Comparison of ENCODE assay signal across 15 cellular contexts in the genomic region with DNA sequence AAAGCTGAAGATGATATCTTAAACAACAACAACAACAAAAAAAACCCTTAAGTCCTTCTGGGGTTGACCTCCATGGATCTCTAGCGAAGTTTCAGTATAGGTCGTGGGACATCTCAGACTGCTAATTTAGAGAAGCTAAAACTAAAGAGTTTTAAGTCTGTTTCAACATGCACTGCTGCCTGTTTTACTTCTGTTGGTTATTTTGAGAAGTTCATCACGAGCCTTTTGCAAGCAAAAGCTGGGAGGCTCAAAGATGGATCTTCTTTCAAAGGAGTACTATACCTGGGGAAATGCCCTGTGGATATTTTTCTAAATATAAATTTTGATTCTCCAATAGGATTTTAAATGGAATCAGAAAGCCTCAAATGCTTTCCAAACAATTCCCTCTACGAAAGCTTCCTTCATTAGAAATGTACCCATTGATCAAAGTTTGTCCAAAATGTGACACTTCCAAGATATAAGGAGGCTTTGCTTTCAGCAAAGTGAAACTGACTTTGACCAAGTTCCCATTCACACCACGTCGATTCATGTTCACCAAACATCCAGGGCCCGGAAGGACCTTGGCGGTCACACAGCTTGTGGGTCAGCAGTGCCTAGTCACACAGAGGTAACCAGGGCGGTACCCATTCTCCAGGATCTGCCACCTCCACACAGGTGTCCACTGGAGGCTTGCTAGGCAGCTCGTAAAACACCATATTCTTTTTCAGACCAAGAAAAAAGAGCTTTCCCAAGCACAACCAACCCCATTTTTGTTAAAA.
A peak's percentile ranks its signal among the peaks of the same experiment; 100 is the strongest.
DNase-seq lines count a peak whose midpoint lies in the region; ATAC-seq and TF ChIP-seq lines count a peak whose summit lies in the region.
"Had no signal": no experiment of that assay in that cellular context is flagged by ENCODE, and none has a peak within 500 bp of the region (broad histone marks: within the 10 kb centered on the region; RNA-seq: fewer than 3 reads in every experiment).

No MANE protein-coding gene starts in this region.

- POLR2A ChIA-PET in IMR-90 (lab: Charles Lee; ENCODE audit: unreplicated experiment) = no interaction called here

- H3K27ac ChIP-seq in IMR-90 (ENCODE audit: insufficient read depth, low read length) = no peak overlapping the region
- peak overlapping the region; percentile 55 to 65 (median 58) for H3K27ac ChIP-seq in gastrocnemius medialis
- no peak overlapping the region for H3K27ac ChIP-seq in ascending aorta
- H3K27ac ChIP-seq: BLaER1 had no signal

- no peak overlapping the region for H4K8ac ChIP-seq in IMR-90 (ENCODE audit: low read depth in 2 of 2, low read length in 2 of 2)

- no peak overlapping the region for H2BK120ac ChIP-seq in IMR-90 (ENCODE audit: low read depth, low read length)

- no peak overlapping the region for H3K23ac ChIP-seq in IMR-90 (ENCODE audit: low read depth, low read length)

- H2AK5ac ChIP-seq in IMR-90 (ENCODE audit: low read depth, low read length) = no peak overlapping the region

- H2BK15ac ChIP-seq in IMR-90 (ENCODE audit: low read depth, low read length) = no peak overlapping the region

- no peaks in the 10 kb centered on the region for H4K20me1 ChIP-seq in IMR-90 (ENCODE audit: insufficient read depth, low read length)
- H4K20me1 ChIP-seq: BLaER1 had no signal

- H3K9ac ChIP-seq in IMR-90 (ENCODE audit: low read depth, low read length) = no peak overlapping the region
- H3K9ac ChIP-seq: BLaER1 had no signal

- DNase-seq in Daoy (ENCODE audit: low read depth) (peak; percentile 51), IMR-90 (no peak), gastrocnemius medialis (no peak), GOT3 (lab: John Stamatoyannopoulos, UW) (no peak), ascending aorta (ENCODE audit: low spot score in 2 of 2) (no peak)
- DNase-seq: EL, HCEC 1CT, NCI-H1105, NCI-H1694 treated with DMSO at 0.1 percent for 48 hours, NCI-H345, NCI-H526 treated with DMSO at 0.1 percent for 48 hours had no signal

- H3K79me1 ChIP-seq in IMR-90 (ENCODE audit: low read depth in 1 of 2, low read length in 2 of 2) = no peaks in the 10 kb centered on the region

- H2AFZ ChIP-seq in IMR-90 (replicated peaks; ENCODE audit: low read length, poor library complexity) = no peak overlapping the region

- H2BK5ac ChIP-seq in IMR-90 (ENCODE audit: low read depth, low read length, poor library complexity, severe bottlenecking) = no peak overlapping the region

- H3K4ac ChIP-seq in IMR-90 (ENCODE audit: low read depth, low read length) = no peak overlapping the region

- no peak overlapping the region for H2AK9ac ChIP-seq in IMR-90 (replicated peaks; ENCODE audit: low read depth, low read length, poor library complexity)

- H4K91ac ChIP-seq in IMR-90 (ENCODE audit: insufficient read depth, low read depth, low read length) = no peak overlapping the region

- H2BK20ac ChIP-seq in IMR-90 (ENCODE audit: low read depth, low read length) = no peak overlapping the region

- BruUV-seq in IMR-90 (replicated peaks; lab: Mats Ljungman, UMichigan) = no TSS peak

- H4K5ac ChIP-seq in IMR-90 (ENCODE audit: low read depth, low read length) = no peak overlapping the region

- H3K27me3 ChIP-seq in IMR-90 (ENCODE audit: control insufficient read depth, insufficient read depth, low read length) (no peaks in the 10 kb centered on the region), gastrocnemius medialis (no peaks in the 10 kb centered on the region), ascending aorta (no peaks in the 10 kb centered on the region)
- H3K27me3 ChIP-seq: BLaER1 had no signal

- H3K36me3 ChIP-seq in IMR-90 (ENCODE audit: control insufficient read depth, insufficient read depth, low read length) (no peaks in the 10 kb centered on the region), gastrocnemius medialis (no peaks in the 10 kb centered on the region), ascending aorta (no peaks in the 10 kb centered on the region)
- H3K36me3 ChIP-seq: BLaER1 had no signal

- H3K9me3 ChIP-seq in IMR-90 (ENCODE audit: control insufficient read depth, insufficient read depth, low read length) (peaks cover 6% of the 10 kb centered on the region; the same call in 1 of the 2 replicates), gastrocnemius medialis (no peaks in the 10 kb centered on the region), ascending aorta (no peaks in the 10 kb centered on the region)
- H3K9me3 ChIP-seq: BLaER1 had no signal

- peak overlapping the region; percentile 50 for H3K4me2 ChIP-seq in IMR-90 (ENCODE audit: low read depth, low read length)
- H3K4me2 ChIP-seq: BLaER1 had no signal

- no peaks in the 10 kb centered on the region for H3K9me1 ChIP-seq in IMR-90 (ENCODE audit: insufficient read depth, low read length)

- in situ Hi-C loops in IMR-90 (cut with MboI; ENCODE audit: low sequenced_read_pairs) = no loop called here
- in situ Hi-C loops in gastrocnemius medialis (cut with MboI; ENCODE audit: low sequenced_read_pairs in 4 of 4) = no loop called here

- H3K14ac ChIP-seq in IMR-90 (replicated peaks; ENCODE audit: low read depth, low read length) = no peak overlapping the region

- 77% methylated on average over 2 of the region's 10 CpGs; no CpG with 5 or more reads in 1 of the 2 experiments for WGBS in IMR-90 (ENCODE audit: extremely low coverage in 2 of 2, insufficient read length in 1 of 2), 2 experiments

- dilution Hi-C loops in IMR-90 (cut with HindIII; ENCODE audit: low sequenced_read_pairs, unreplicated experiment) = no loop called here

- no peak overlapping the region for H3K56ac ChIP-seq in IMR-90 (ENCODE audit: extremely low read depth, insufficient read depth, low read length)

- CTCF ChIA-PET in IMR-90 (lab: Yijun Ruan, JAX) = interaction anchor here (1.1 kb wide), 1 partner anchor 17 kb away, joined by 3 read pairs; no protein-coding TSS in a partner anchor

- H3K4me1 ChIP-seq in IMR-90 (ENCODE audit: control insufficient read depth, insufficient read depth, low read length) (no peaks in the 10 kb centered on the region), gastrocnemius medialis (peaks cover 39 to 40% of the 10 kb centered on the region in 2 donors), ascending aorta (peaks cover 0 to under 1% of the 10 kb centered on the region in 2 donors)

- no peak for TF ChIP-seq RAD21 in IMR-90 (IDR thresholded peaks at IDR 0.05; ENCODE audit: low read length)

- H3K18ac ChIP-seq in IMR-90 (ENCODE audit: low read depth, low read length) = no peak overlapping the region

- TF ChIP-seq CTCF in IMR-90 (conservative IDR thresholded peaks at IDR 0.05; ENCODE audit: low read depth, low read length) (no peak), WI38 (IDR thresholded peaks at IDR 0.05; ENCODE audit: low read depth, low read length) (no peak), gastrocnemius medialis (IDR thresholded peaks at IDR 0.05 in 4 of 5, conservative IDR thresholded peaks at IDR 0.05 in 1 of 5) (no peak), ascending aorta (IDR thresholded peaks at IDR 0.05) (no peak)

- ATAC-seq in IMR-90 (ENCODE audit: low read depth) (no peak), gastrocnemius medialis (peak; percentile 49 to 63), HG03196 (IDR thresholded peaks at IDR 0.05; ENCODE audit: unreplicated experiment) (no peak)
- ATAC-seq: K562 had no signal

- intact Hi-C loops in IMR-90 (cut with micrococcal nuclease) (no loop called here), gastrocnemius medialis (cut with DNase I; ENCODE audit: low total_unique reads) (no loop called here), ascending aorta (cut with DNase I) (no loop called here)

- TF ChIP-seq POLR2A in IMR-90 (IDR thresholded peaks at IDR 0.05; ENCODE audit: low read depth, low read length) = no peak
- TF ChIP-seq POLR2A in gastrocnemius medialis (IDR thresholded peaks at IDR 0.05) = no peak

- H3K4me3 ChIP-seq in IMR-90 (ENCODE audit: insufficient read depth, low read depth, low read length) (no peak overlapping the region; the same call in 1 of the 2 replicates), WI38 (ENCODE audit: low read depth, low read length) (peak overlapping the region; percentile 35), gastrocnemius medialis (no peak overlapping the region), ascending aorta (no peak overlapping the region)
- H3K4me3 ChIP-seq: BLaER1, K562 had no signal

TF ChIP-seq in IMR-90, 13 proteins besides CTCF, POLR2A, EP300 and RAD21:
- no peak for TF ChIP-seq RFX5 (IDR thresholded peaks at IDR 0.05; ENCODE audit: low read depth, low read length)
- TF ChIP-seq CEBPB (IDR thresholded peaks at IDR 0.05; ENCODE audit: low read depth, low read length) = no peak

Comparison
In these comparisons a context has a peak if more than half of its experiments do, and no peak if none do; other contexts are left out.
1. ATAC-seq: peak in gastrocnemius medialis (2 of 2); none in IMR-90 (single experiment) and HG03196 (single experiment).
2. H3K27ac ChIP-seq: peak in gastrocnemius medialis (4 of 4); none in IMR-90 (single experiment) and ascending aorta (0 of 2).